In the genomic region with DNA sequence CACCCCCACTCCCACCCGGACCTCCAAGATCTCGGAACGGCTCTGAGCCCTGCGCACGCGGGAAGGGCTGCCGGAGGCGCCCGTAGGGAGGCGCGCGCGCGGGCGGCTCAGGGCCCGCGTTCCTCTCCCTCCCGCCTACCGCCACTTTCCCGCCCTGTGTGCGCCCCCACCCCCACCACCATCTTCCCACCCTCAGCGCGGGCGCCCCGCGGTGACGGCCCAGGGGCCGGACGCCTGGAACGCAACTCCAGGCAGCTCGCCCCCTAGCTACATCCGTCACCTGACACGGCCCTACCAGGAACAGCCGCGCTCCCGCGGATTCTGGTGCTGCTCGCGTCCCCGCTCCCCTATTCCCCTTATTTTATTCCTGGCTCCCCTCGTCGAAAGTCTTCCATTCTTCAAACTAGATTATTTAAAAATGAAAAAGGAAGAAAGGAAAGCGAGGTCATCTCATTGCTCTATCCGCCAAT, we compare ENCODE assay signal across 8 cellular contexts. TPM values are rescaled to one million over a fixed set of nuclear protein-coding genes. Genes with fewer than 3 reads are reported as not detected.
DNase-seq lines count a peak whose midpoint lies in the region; ATAC-seq and TF ChIP-seq lines count a peak whose summit lies in the region.

A gene (plus strand): TSS at position 266 of the 470 bp plus-strand sequence.

- 0 to 1% (median 0%) methylated on average over 29 to 44 of the region's 44 CpGs for WGBS in ovary, 3 donors

- BruUV-seq in Calu3 (replicated peaks; lab: Mats Ljungman, UMichigan) = no TSS peak

- no peaks in the 10 kb centered on the region for H3K27me3 Mint-ChIP-seq in Calu3 (ENCODE audit: unreplicated experiment)

- ATAC-seq in GM19397 (IDR thresholded peaks at IDR 0.05; ENCODE audit: unreplicated experiment) = peak; percentile 44
- peak; percentile 54 for ATAC-seq in HG03432 (IDR thresholded peaks at IDR 0.05; ENCODE audit: unreplicated experiment)

- H3K27ac Mint-ChIP-seq in Calu3 (ENCODE audit: unreplicated experiment) = peak within 1 kb of the TSS; percentile 97

- H3K27ac ChIP-seq in ovary = peak within 1 kb of the TSS; percentile 41 to 51

- TF ChIP-seq POLR2A in ovary (IDR thresholded peaks at IDR 0.05) = no peak

- H3K4me1 Mint-ChIP-seq in Calu3 (ENCODE audit: low read depth, unreplicated experiment) = peaks cover 15% of the 10 kb centered on the region

- intact Hi-C loops in Calu3 (cut with micrococcal nuclease; ENCODE audit: unreplicated experiment) (loop anchor here (5.0 kb wide), 2 partner anchors 322 to 432 kb away; no protein-coding TSS in a partner anchor), head of caudate nucleus (cut with DNase I) (loop anchor here (2.0 to 10.0 kb wide), 2 partner anchors 14 to 180 kb away; a partner anchor contains a TSS), ovary (cut with DNase I) (no loop called here)

- peaks cover 3% of the 10 kb centered on the region for H3K4me1 ChIP-seq in ovary (ENCODE audit: insufficient read depth)

- peak; percentile 82 for DNase-seq in Calu3
- DNase-seq in NCI-H526 (lab: John Stamatoyannopoulos, UW) = peak; percentile 89 to 99
- peak; percentile 46 for DNase-seq in activated effector memory CD4-positive, alpha-beta T cell treated with Interleukin-2 at 50 U/mL for 16 hours
- DNase-seq in head of caudate nucleus = peak in 40 of 42 donors; percentile 35 to 82 (median 60)
- DNase-seq in ovary = peak; percentile 28 to 56 (median 38)
- no peak for DNase-seq in central memory CD4-positive, alpha-beta T cell

- peak within 1 kb of the TSS; percentile 94 for H3K4me3 Mint-ChIP-seq in Calu3 (ENCODE audit: low read depth, unreplicated experiment)

- no peaks in the 10 kb centered on the region for H3K27me3 ChIP-seq in ovary

- H3K9me3 ChIP-seq in ovary = no peaks in the 10 kb centered on the region

- peak within 1 kb of the TSS; percentile 77 for H3K4me3 ChIP-seq in ovary

- no peaks in the 10 kb centered on the region for H3K36me3 ChIP-seq in ovary

- CTCF ChIA-PET in Calu3 (lab: Charles Lee) = interaction anchor here (0.6 to 3.5 kb wide), 6 partner anchors 11 to 193 kb away, joined by 3 to 11 read pairs (median 3); a partner anchor contains a TSS

- TF ChIP-seq CTCF in Calu3 (IDR thresholded peaks at IDR 0.05; ENCODE audit: unreplicated experiment) (no peak), ovary (IDR thresholded peaks at IDR 0.05) (no peak)

- peaks cover 58% of the 10 kb centered on the region for H3K36me3 Mint-ChIP-seq in Calu3 (ENCODE audit: insufficient read depth, unreplicated experiment)

- no peak for TF ChIP-seq EP300 in ovary (IDR thresholded peaks at IDR 0.05)

- no peaks in the 10 kb centered on the region for H3K9me3 Mint-ChIP-seq in Calu3 (ENCODE audit: low read depth, unreplicated experiment)

RNA-seq across cellular contexts. Expression of the gene that starts here (rescaled TPM):
- 8.9 and 10.5 TPM in 2 replicates for total RNA-seq in Calu3 (2022)
- 1 to 10 TPM in 3 of 7 donors, under 1 TPM in 3, not detected in 1; 0.51 to 2.1 (median 0.82) TPM for total RNA-seq in ovary
- polyA plus RNA-seq in ovary = under 1 TPM; 0.06 to 0.32 TPM

Comparison
In these comparisons a context has a peak if more than half of its experiments do, and no peak if none do; other contexts are left out.
1. intact Hi-C loops: an anchor here in Calu3 (5.0 kb wide) and head of caudate nucleus (2.0 to 10.0 kb wide); none called in ovary.